ENCODE assay signal across 2 cellular contexts in genomic region chr7:41437257-41438196, GRCh38.
TF ChIP-seq lines count a peak whose summit lies in the region.

No MANE protein-coding gene starts in this region.

TF ChIP-seq in HCT116, 20 proteins besides CTCF, POLR2A, EP300 and RAD21 (continued from another document):
- TF ChIP-seq REST (IDR thresholded peaks at IDR 0.05; ENCODE audit: low read depth) (no peak), TCF7L2 (IDR thresholded peaks at IDR 0.05; ENCODE audit: borderline replicate concordance, extremely low read depth, insufficient read depth, insufficient read length) (no peak), EZH2phosphoT487 (IDR thresholded peaks at IDR 0.05; ENCODE audit: borderline replicate concordance) (no peak), POLR2AphosphoS5 (IDR thresholded peaks at IDR 0.05; ENCODE audit: low read depth, low read length) (no peak)

TF ChIP-seq in SK-N-SH, 30 proteins besides CTCF, POLR2A, EP300 and RAD21 (continued from another document):
- TF ChIP-seq REST (IDR thresholded peaks at IDR 0.05; ENCODE audit: low read depth, low read length) (no peak), ZBTB33 (IDR thresholded peaks at IDR 0.05; ENCODE audit: borderline replicate concordance, low read depth) (no peak), JUND (IDR thresholded peaks at IDR 0.05) (peak; percentile 27; the same call in 1 of the 2 replicates), USF2 (IDR thresholded peaks at IDR 0.05; ENCODE audit: borderline replicate concordance, low read depth, low read length) (no peak), USF1 (IDR thresholded peaks at IDR 0.05; ENCODE audit: borderline replicate concordance, low read depth) (no peak)
TF ChIP-seq in SK-N-SH: peak in this region for 2.
